Comparison of ENCODE assay signal across 24 cellular contexts in the genomic region with DNA sequence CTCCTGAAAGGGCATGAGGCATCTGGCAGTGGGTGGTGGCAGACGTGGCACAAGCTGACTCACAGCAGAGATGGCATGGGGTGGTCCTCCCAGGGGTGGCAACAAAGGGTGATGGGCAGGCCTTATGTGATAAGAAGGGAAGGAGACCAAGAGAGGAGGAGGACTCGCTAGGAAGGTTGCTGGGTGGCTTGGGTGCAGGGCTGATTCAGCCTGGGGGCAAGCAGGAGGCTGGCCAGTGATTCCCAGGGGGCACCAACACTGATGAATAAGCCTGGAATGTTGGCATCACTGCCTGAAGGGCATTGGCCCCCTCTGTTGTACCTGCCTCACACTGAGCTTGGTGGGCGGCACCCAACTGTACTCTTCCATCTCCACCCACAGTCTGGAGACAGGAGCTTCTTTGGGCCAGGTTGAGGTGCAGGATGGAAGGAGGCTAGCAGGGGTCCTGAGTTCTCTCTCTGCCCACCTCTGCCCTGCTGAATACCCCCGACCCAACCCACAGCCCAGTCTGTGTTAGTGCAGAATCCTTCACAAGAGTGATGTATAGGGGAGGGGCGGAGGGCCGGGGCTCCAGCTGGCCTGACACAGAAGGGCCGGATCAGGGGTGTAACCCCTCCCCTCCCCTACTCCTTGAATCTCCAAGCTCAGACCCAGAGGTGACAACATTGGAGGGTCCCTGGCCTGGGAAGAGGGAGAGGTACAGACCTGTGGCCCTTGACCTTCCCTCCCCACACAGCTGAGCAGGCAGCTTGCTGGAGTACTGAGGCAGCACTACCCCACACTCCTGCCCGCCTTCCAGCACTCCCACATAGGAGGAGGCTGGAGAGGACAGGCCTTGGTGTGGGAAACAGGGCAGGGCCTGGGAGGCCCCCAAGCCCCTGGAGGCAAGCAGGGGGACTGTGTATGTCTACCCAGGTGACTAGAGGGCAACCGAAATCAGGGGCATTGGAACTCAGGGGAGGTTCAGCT. TPM values are rescaled to one million over a fixed set of nuclear protein-coding genes. Genes with fewer than 3 reads are reported as not detected.
A peak's percentile ranks its signal among the peaks of the same experiment; 100 is the strongest.
DNase-seq lines count a peak whose midpoint lies in the region; ATAC-seq and TF ChIP-seq lines count a peak whose summit lies in the region.
"Had no signal": no experiment of that assay in that cellular context is flagged by ENCODE, and none has a peak within 500 bp of the region (broad histone marks: within the 10 kb centered on the region; RNA-seq: fewer than 3 reads in every experiment).

No MANE protein-coding gene starts in this region.

- in situ Hi-C loops in ACHN (cut with HindIII; ENCODE audit: low pct_ligation_motif_present, low pct_unique_long_range_greater_than_20kb, low sequenced_read_pairs), result no loop called here

- no peaks in the 10 kb centered on the region for H3K9me3 Mint-ChIP-seq in activated naive CD8-positive, alpha-beta T cell (ENCODE audit: low read depth)
- H3K9me3 Mint-ChIP-seq in activated naive CD8-positive, alpha-beta T cell treated with anti-CD3 and anti-CD28 coated beads for 36 hours, result no peaks in the 10 kb centered on the region
- peaks cover 0 to 6% (median 0%) of the 10 kb centered on the region in 5 experiments for H3K9me3 Mint-ChIP-seq in brain
- H3K9me3 Mint-ChIP-seq in natural killer cell, result no peaks in the 10 kb centered on the region
- H3K9me3 Mint-ChIP-seq: activated CD4-positive, alpha-beta memory T cell treated with anti-CD3 and anti-CD28 coated beads, Interleukin-2, amount 10 ng/mL, durations not matched to agents 7 days and 5 days; activated naive CD8-positive, alpha-beta T cell treated with anti-CD3 and anti-CD28 coated beads, Interleukin-2, amount 50 U/mL, for 24 hours; activated T-cell treated with anti-CD3 and anti-CD28 coated beads, Interleukin-2, amount 50 U/mL, for 72 hours; natural killer cell treated with Interleukin-12 subunit alpha and Interleukin-12 subunit beta and Interleukin-15 and Interleukin-18, amount 100 ng/mL, for 72 hours; stimulated activated naive B cell treated with anti-CD40 and anti-IgM and Interleukin-4, amounts not matched to agents 10 μg/mL and 1 μg/mL and 100 μg/mL, for 72 hours had no signal

- peaks cover 7% of the 10 kb centered on the region for H3K4me1 Mint-ChIP-seq in activated naive CD8-positive, alpha-beta T cell (ENCODE audit: low read depth)
- peaks cover 9% of the 10 kb centered on the region for H3K4me1 Mint-ChIP-seq in activated naive CD8-positive, alpha-beta T cell treated with anti-CD3 and anti-CD28 coated beads for 36 hours
- peaks cover 26% of the 10 kb centered on the region for H3K4me1 Mint-ChIP-seq in brain
- peaks cover 6 to 16% of the 10 kb centered on the region in 2 donors for H3K4me1 Mint-ChIP-seq in natural killer cell

- no peaks in the 10 kb centered on the region for H3K9me3 ChIP-seq in tibial artery

- H3K27me3 Mint-ChIP-seq in activated naive CD8-positive, alpha-beta T cell, result peaks cover 9% of the 10 kb centered on the region
- peaks cover 42% of the 10 kb centered on the region for H3K27me3 Mint-ChIP-seq in activated naive CD8-positive, alpha-beta T cell treated with anti-CD3 and anti-CD28 coated beads for 36 hours
- H3K27me3 Mint-ChIP-seq in brain (peaks cover 64% of the 10 kb centered on the region), natural killer cell (ENCODE audit: low read depth in 2 of 2) (peaks cover 25 to 44% of the 10 kb centered on the region in 2 donors)

- TF ChIP-seq CTCF in brain (conservative IDR thresholded peaks at IDR 0.05) (no peak), natural killer cell (IDR thresholded peaks at IDR 0.05) (no peak), tibial artery (IDR thresholded peaks at IDR 0.05) (no peak)

- intact Hi-C loops in natural killer cell (cut with micrococcal nuclease) (no loop called here), tibial artery (cut with DNase I; ENCODE audit: low total_unique reads) (no loop called here), posterior vena cava (cut with DNase I) (no loop called here)

- peaks cover 0 to 80% (median 65%) of the 10 kb centered on the region in 4 donors for H3K4me1 ChIP-seq in tibial artery

- no peak for ATAC-seq in natural killer cell
- ATAC-seq: activated naive CD8-positive, alpha-beta T cell treated with anti-CD3 and anti-CD28 coated beads, Interleukin-2, amount 50 U/mL, for 24 hours; activated T-cell treated with anti-CD3 and anti-CD28 coated beads, Interleukin-2, amount 50 U/mL, for 72 hours; Right ventricle myocardium inferior; stimulated activated naive B cell treated with anti-CD40 and anti-IgM and Interleukin-4, amounts not matched to agents 10 μg/mL and 1 μg/mL and 100 μg/mL, for 72 hours had no signal

- H3K27me3 ChIP-seq in tibial artery, result no peaks in the 10 kb centered on the region

- DNase-seq in activated naive CD8-positive, alpha-beta T cell treated with anti-CD3 and anti-CD28 coated beads for 36 hours, result no peak
- DNase-seq in natural killer cell (no peak), tibial artery (peak in 1 of 2 donors; percentile 90), posterior vena cava (ENCODE audit: low spot score) (no peak), ACHN (no peak)
- no peak for DNase-seq in activated CD4-positive, alpha-beta T cell treated with anti-CD3 and anti-CD28 coated beads, Interleukin-2, amount 50 U/mL, for 48 hours
- DNase-seq: activated CD4-positive, alpha-beta memory T cell treated with anti-CD3 and anti-CD28 coated beads, Interleukin-2, amount 10 ng/mL, durations not matched to agents 7 days and 5 days; activated naive CD8-positive, alpha-beta T cell treated with anti-CD3 and anti-CD28 coated beads, Interleukin-2, amount 50 U/mL, for 24 hours; activated T-cell treated with anti-CD3 and anti-CD28 coated beads, Interleukin-2, amount 50 U/mL, for 72 hours; DMS53; NCI-H187; retina; stimulated activated CD4-positive, alpha-beta T cell treated with anti-CD3 and anti-CD28 coated beads, Interleukin-15, amount 100 ng/mL, for 24 hours; stimulated activated naive B cell treated with anti-CD40 and anti-IgM and Interleukin-4, amounts not matched to agents 10 μg/mL and 1 μg/mL and 100 μg/mL, for 72 hours; trophoblast cell had no signal

- peak overlapping the region; percentile 93 to 94 for H3K27ac ChIP-seq in tibial artery

- H3K27ac Mint-ChIP-seq in activated naive CD8-positive, alpha-beta T cell, result no peak overlapping the region
- no peak overlapping the region for H3K27ac Mint-ChIP-seq in activated naive CD8-positive, alpha-beta T cell treated with anti-CD3 and anti-CD28 coated beads for 36 hours
- H3K27ac Mint-ChIP-seq in brain (peak overlapping the region in 1 of 5 experiments; percentile 75), natural killer cell (no peak overlapping the region)
- H3K27ac Mint-ChIP-seq: activated CD4-positive, alpha-beta memory T cell treated with anti-CD3 and anti-CD28 coated beads, Interleukin-2, amount 10 ng/mL, durations not matched to agents 7 days and 5 days; activated naive CD8-positive, alpha-beta T cell treated with anti-CD3 and anti-CD28 coated beads, Interleukin-2, amount 50 U/mL, for 24 hours; activated T-cell treated with anti-CD3 and anti-CD28 coated beads, Interleukin-2, amount 50 U/mL, for 72 hours; CD14-positive monocyte; natural killer cell treated with Interleukin-12 subunit alpha and Interleukin-12 subunit beta and Interleukin-15 and Interleukin-18, amount 100 ng/mL, for 72 hours had no signal

- peak overlapping the region; percentile 64 to 74 for H3K4me3 ChIP-seq in tibial artery

- peak overlapping the region; percentile 58 for H3K4me3 Mint-ChIP-seq in activated naive CD8-positive, alpha-beta T cell
- H3K4me3 Mint-ChIP-seq in activated naive CD8-positive, alpha-beta T cell treated with anti-CD3 and anti-CD28 coated beads for 36 hours, result no peak overlapping the region
- H3K4me3 Mint-ChIP-seq in brain (peak overlapping the region; percentile 75 to 88 (median 86)), natural killer cell (peak overlapping the region; percentile 40)
- H3K4me3 Mint-ChIP-seq: activated CD4-positive, alpha-beta memory T cell treated with anti-CD3 and anti-CD28 coated beads, Interleukin-2, amount 10 ng/mL, durations not matched to agents 7 days and 5 days; activated naive CD8-positive, alpha-beta T cell treated with anti-CD3 and anti-CD28 coated beads, Interleukin-2, amount 50 U/mL, for 24 hours; natural killer cell treated with Interleukin-12 subunit alpha and Interleukin-12 subunit beta and Interleukin-15 and Interleukin-18, amount 100 ng/mL, for 72 hours had no signal

- peaks cover 0 to 9% (median 0%) of the 10 kb centered on the region in 3 donors for H3K36me3 ChIP-seq in tibial artery

- no peaks in the 10 kb centered on the region for H3K36me3 Mint-ChIP-seq in activated naive CD8-positive, alpha-beta T cell
- H3K36me3 Mint-ChIP-seq in activated naive CD8-positive, alpha-beta T cell treated with anti-CD3 and anti-CD28 coated beads for 36 hours, result no peaks in the 10 kb centered on the region
- no peaks in the 10 kb centered on the region for H3K36me3 Mint-ChIP-seq in brain
- H3K36me3 Mint-ChIP-seq in natural killer cell, result no peaks in the 10 kb centered on the region
- H3K36me3 Mint-ChIP-seq: natural killer cell treated with Interleukin-12 subunit alpha and Interleukin-12 subunit beta and Interleukin-15 and Interleukin-18, amount 100 ng/mL, for 72 hours; stimulated activated naive B cell treated with anti-CD40 and anti-IgM and Interleukin-4, amounts not matched to agents 10 μg/mL and 1 μg/mL and 100 μg/mL, for 72 hours had no signal

RNA-seq across cellular contexts. Expression of gene STAC2, which starts 2.6 kb away (rescaled TPM):
- under 1 TPM; 0.14 to 0.20 TPM for total RNA-seq in activated naive CD8-positive, alpha-beta T cell treated with anti-CD3 and anti-CD28 coated beads for 36 hours
- 19.5 TPM for polyA plus RNA-seq in brain (ENCODE audit: insufficient read depth, low read depth, low replicate concordance)
- total RNA-seq in natural killer cell, result not detected
- total RNA-seq in posterior vena cava, result 1 to 10 TPM in 1 of 2 donors, under 1 TPM in 1; 0.71 to 1.2 TPM
- total RNA-seq: activated CD4-positive, alpha-beta memory T cell treated with anti-CD3 and anti-CD28 coated beads, Interleukin-2, amount 10 ng/mL, durations not matched to agents 7 days and 5 days; lung microvascular endothelial cell; NCI-H460 had no signal
- polyA plus RNA-seq: CD14-positive monocyte had no signal

RNA-seq across cellular contexts. Expression of gene RPL19, which starts 23.1 kb away (rescaled TPM):
- total RNA-seq in activated naive CD8-positive, alpha-beta T cell treated with anti-CD3 and anti-CD28 coated beads for 36 hours, result 1,000 to 10,000 TPM; 3,075 to 3,102 TPM
- polyA plus RNA-seq in brain (ENCODE audit: insufficient read depth, low read depth, low replicate concordance), result 2,935 TPM
- 1,000 to 10,000 TPM; 1,182 to 1,484 (median 1,482) TPM for total RNA-seq in natural killer cell
- 1,000 to 10,000 TPM; 1,084 to 1,135 TPM for total RNA-seq in posterior vena cava

RNA-seq across cellular contexts. Expression of gene CACNB1, which starts 25.7 kb away (rescaled TPM):
- 10 to 100 TPM; 12.7 to 14.4 TPM for total RNA-seq in activated naive CD8-positive, alpha-beta T cell treated with anti-CD3 and anti-CD28 coated beads for 36 hours
- polyA plus RNA-seq in brain (ENCODE audit: insufficient read depth, low read depth, low replicate concordance), result 20.8 TPM
- 10 to 100 TPM; 23.7 to 28.5 (median 28.1) TPM for total RNA-seq in natural killer cell
- 10 to 100 TPM in 1 of 2 donors, 1 to 10 TPM in 1; 8.8 to 11.3 TPM for total RNA-seq in posterior vena cava

RNA-seq across cellular contexts. Expression of gene ARL5C, which starts 57.2 kb away (rescaled TPM):
- total RNA-seq in activated naive CD8-positive, alpha-beta T cell treated with anti-CD3 and anti-CD28 coated beads for 36 hours, result not detected
- not detected for polyA plus RNA-seq in brain (ENCODE audit: insufficient read depth, low read depth, low replicate concordance)
- total RNA-seq in natural killer cell (under 1 TPM in 1 of 3 donors, not detected in 2; 0.33 TPM), posterior vena cava (not detected)
- total RNA-seq: A673; cardiac septum; lung microvascular endothelial cell; natural killer cell treated with Interleukin-12 subunit alpha and Interleukin-12 subunit beta and Interleukin-15 and Interleukin-18, amount 100 ng/mL, for 72 hours; NCI-H460; Right ventricle myocardium inferior had no signal
- polyA plus RNA-seq: CD14-positive monocyte had no signal
